In the genomic region with DNA sequence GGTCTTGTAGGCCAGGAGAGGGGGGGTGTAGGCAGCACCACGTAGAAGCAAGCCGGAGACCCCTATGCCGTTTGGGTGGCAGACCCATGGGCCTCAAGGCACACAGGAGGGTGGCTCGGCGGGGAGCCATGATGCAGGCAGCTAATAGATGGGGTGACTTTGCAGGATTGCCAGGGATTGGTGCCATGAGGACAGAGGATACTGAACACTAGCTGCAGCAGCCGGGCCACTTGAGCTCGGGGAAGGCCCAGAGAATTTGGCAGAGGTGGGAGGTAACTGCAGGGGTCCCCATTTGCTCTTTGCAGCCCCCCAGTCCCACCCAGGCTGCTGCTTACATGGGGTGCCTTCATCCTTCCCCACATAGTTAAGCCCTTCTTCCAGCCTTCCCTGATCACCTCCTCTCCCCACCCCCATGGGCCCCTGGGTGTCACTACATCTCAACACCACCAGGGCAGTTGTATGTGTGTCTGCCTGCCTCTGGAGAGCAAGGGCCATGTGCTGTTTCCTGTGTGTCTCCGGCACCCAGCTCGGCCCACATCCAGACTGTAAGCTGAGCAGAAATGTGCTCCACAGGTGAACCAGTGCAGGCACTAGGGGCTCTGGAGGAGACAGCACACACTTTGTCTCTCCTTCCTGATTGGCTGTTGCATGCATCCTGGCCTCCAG, we compare ENCODE assay signal across 8 cellular contexts. TPM values are rescaled to one million over a fixed set of nuclear protein-coding genes. Genes with fewer than 3 reads are reported as not detected.
DNase-seq lines count a peak whose midpoint lies in the region; ATAC-seq and TF ChIP-seq lines count a peak whose summit lies in the region.

No MANE protein-coding gene starts in this region.

- no peak overlapping the region for H2AFZ ChIP-seq in PC-9

- no peak for TF ChIP-seq EP300 in sigmoid colon (IDR thresholded peaks at IDR 0.05)

- H3K4me1 ChIP-seq in PC-9 (replicated peaks; ENCODE audit: insufficient read depth) (peaks cover 16% of the 10 kb centered on the region), sigmoid colon (peaks cover 2 to 75% (median 61%) of the 10 kb centered on the region in 4 donors)

- H3K27ac ChIP-seq in PC-9 (no peak overlapping the region), sigmoid colon (peak overlapping the region; percentile 87 to 93 (median 92))

- H3K4me3 ChIP-seq in PC-9 = no peak overlapping the region
- H3K4me3 ChIP-seq in sigmoid colon = no peak overlapping the region

- WGBS in sigmoid colon, 2 donors = 73 to 75% methylated on average over 9 of the region's 9 CpGs

- POLR2A ChIA-PET in PC-9 (lab: Charles Lee; ENCODE audit: unreplicated experiment) = interaction anchor here (0.6 kb wide), 1 partner anchor 56 kb away, joined by 12 read pairs; no protein-coding TSS in a partner anchor

- CTCF ChIA-PET in PC-9 (lab: Charles Lee) = no interaction called here

- TF ChIP-seq POLR2A in erythroblast (IDR thresholded peaks at IDR 0.05; ENCODE audit: low read length) (no peak), sigmoid colon (IDR thresholded peaks at IDR 0.05) (no peak)

- ATAC-seq in HG02981 (IDR thresholded peaks at IDR 0.05; ENCODE audit: unreplicated experiment) = no peak

- H3K79me2 ChIP-seq in PC-9 (ENCODE audit: low read depth) = peaks cover 33% of the 10 kb centered on the region

- peak; percentile 36; the same call in 1 of the 2 replicates for TF ChIP-seq CTCF in PC-9 (conservative IDR thresholded peaks at IDR 0.05)
- no peak for TF ChIP-seq CTCF in sigmoid colon (IDR thresholded peaks at IDR 0.05)

- H4K20me1 ChIP-seq in PC-9 (ENCODE audit: insufficient read depth) = peaks cover 83% of the 10 kb centered on the region

- H3K4me2 ChIP-seq in PC-9 = no peak overlapping the region

- intact Hi-C loops in PC-9 (cut with micrococcal nuclease; ENCODE audit: unreplicated experiment) (no loop called here), sigmoid colon (cut with DNase I) (loop anchor here (5.0 kb wide), 1 partner anchor 42 kb away; no protein-coding TSS in a partner anchor)

- DNase-seq in NCI-H2196 (lab: John Stamatoyannopoulos, UW; ENCODE audit: unreplicated experiment) = peak; percentile 3
- DNase-seq in NCI-H2196 treated with DMSO at 0.1 percent for 48 hours (lab: John Stamatoyannopoulos, UW; ENCODE audit: unreplicated experiment) = no peak
- DNase-seq in PC-9 = no peak
- peak; percentile 22 to 32 for DNase-seq in erythroblast (lab: John Stamatoyannopoulos, UW)
- no peak for DNase-seq in sigmoid colon
- DNase-seq in GOT3 (lab: John Stamatoyannopoulos, UW) = no peak
- no peak for DNase-seq in A172 (ENCODE audit: low spot score)

- peaks cover 18% of the 10 kb centered on the region; the same call in 1 of the 2 replicates for H3F3A ChIP-seq in PC-9 (ENCODE audit: insufficient read depth, low read depth)

- no peaks in the 10 kb centered on the region for H3K36me3 ChIP-seq in PC-9 (ENCODE audit: low read depth)
- H3K36me3 ChIP-seq in sigmoid colon = no peaks in the 10 kb centered on the region

- H3K27me3 ChIP-seq in PC-9 (ENCODE audit: insufficient read depth, low read depth) (no peaks in the 10 kb centered on the region), sigmoid colon (no peaks in the 10 kb centered on the region)

- no TSS peak for BruUV-seq in PC-9 (replicated peaks; lab: Mats Ljungman, UMichigan)

- H3K9me2 ChIP-seq in PC-9 (ENCODE audit: insufficient read depth) = no peaks in the 10 kb centered on the region

- H3K9me3 ChIP-seq in PC-9 (ENCODE audit: insufficient read depth, low read depth) (no peaks in the 10 kb centered on the region), sigmoid colon (no peaks in the 10 kb centered on the region)

RNA-seq across cellular contexts. Expression of gene SREBF1, which starts 52.1 kb away (rescaled TPM):
- total RNA-seq in PC-9 (2021) = 243 and 360 TPM in 2 replicates
- total RNA-seq in sigmoid colon = 10 to 100 TPM; 26.0 to 53.5 (median 43.5) TPM
- polyA plus RNA-seq in sigmoid colon = 100 to 1,000 TPM in 1 of 3 donors, 10 to 100 TPM in 2; 10.2 to 172 (median 14.3) TPM
- 92.5 and 132 TPM in 2 replicates for total RNA-seq in A172 (2014; rRNA removed; shearing (Covaris generic))

Comparison
In these comparisons a context has a peak if more than half of its experiments do, and no peak if none do; other contexts are left out.
1. DNase-seq: peak in NCI-H2196 (single experiment) and erythroblast (2 of 2); none in NCI-H2196 treated with DMSO at 0.1 percent for 48 hours (single experiment), PC-9 (0 of 2), sigmoid colon (single experiment), GOT3 (single experiment) and A172 (single experiment).